In genomic region chr14:97841762-97842161, GRCh38 we compare ENCODE assay signal across 24 cellular contexts.
"Had no signal": no experiment of that assay in that cellular context is flagged by ENCODE, and none has a peak within 500 bp of the region (broad histone marks: within the 10 kb centered on the region; RNA-seq: fewer than 3 reads in every experiment).

No MANE protein-coding gene starts in this region.

- H3K4me3 Mint-ChIP-seq: endodermal cell, mesothelial cell of epicardium had no signal

- H3K36me3 Mint-ChIP-seq: mesothelial cell of epicardium had no signal

- H3K27me3 ChIP-seq: gastrocnemius medialis, left lung had no signal

- H3K27ac ChIP-seq: coronary artery, dorsolateral prefrontal cortex, epithelial cell of prostate, esophagus squamous epithelium, gastrocnemius medialis, heart right ventricle, left lung, lower lobe of right lung had no signal

- ATAC-seq: esophagus mucosa, gastrocnemius medialis, heart right ventricle, left cardiac atrium, left lung, left ventricle myocardium superior, lower lobe of right lung, mucosa of descending colon had no signal

- H3K9me3 ChIP-seq: esophagus squamous epithelium, gastrocnemius medialis, heart right ventricle, left lung, lower lobe of right lung, mucosa of descending colon had no signal

- H3K27ac Mint-ChIP-seq: endodermal cell, mesothelial cell of epicardium had no signal

- H3K4me1 Mint-ChIP-seq: endodermal cell, mesothelial cell of epicardium had no signal

- H3K9me3 Mint-ChIP-seq: endodermal cell, mesothelial cell of epicardium had no signal

- DNase-seq: dermis blood vessel endothelial cell; dorsolateral prefrontal cortex; effector CD4-positive, alpha-beta T cell; effector memory CD4-positive, alpha-beta T cell; endodermal cell; erythroblast; esophagus squamous epithelium; foreskin fibroblast; foreskin melanocyte; gastrocnemius medialis; glutamatergic neuron; head of caudate nucleus; heart right ventricle; hippocampal formation; left cardiac atrium; left lung; left ventricle myocardium superior; lower lobe of right lung; mesenchymal stem cell; mucosa of descending colon had no signal

- H3K4me1 ChIP-seq: esophagus squamous epithelium, gastrocnemius medialis, heart right ventricle, left lung, lower lobe of right lung had no signal
